In the genomic region with DNA sequence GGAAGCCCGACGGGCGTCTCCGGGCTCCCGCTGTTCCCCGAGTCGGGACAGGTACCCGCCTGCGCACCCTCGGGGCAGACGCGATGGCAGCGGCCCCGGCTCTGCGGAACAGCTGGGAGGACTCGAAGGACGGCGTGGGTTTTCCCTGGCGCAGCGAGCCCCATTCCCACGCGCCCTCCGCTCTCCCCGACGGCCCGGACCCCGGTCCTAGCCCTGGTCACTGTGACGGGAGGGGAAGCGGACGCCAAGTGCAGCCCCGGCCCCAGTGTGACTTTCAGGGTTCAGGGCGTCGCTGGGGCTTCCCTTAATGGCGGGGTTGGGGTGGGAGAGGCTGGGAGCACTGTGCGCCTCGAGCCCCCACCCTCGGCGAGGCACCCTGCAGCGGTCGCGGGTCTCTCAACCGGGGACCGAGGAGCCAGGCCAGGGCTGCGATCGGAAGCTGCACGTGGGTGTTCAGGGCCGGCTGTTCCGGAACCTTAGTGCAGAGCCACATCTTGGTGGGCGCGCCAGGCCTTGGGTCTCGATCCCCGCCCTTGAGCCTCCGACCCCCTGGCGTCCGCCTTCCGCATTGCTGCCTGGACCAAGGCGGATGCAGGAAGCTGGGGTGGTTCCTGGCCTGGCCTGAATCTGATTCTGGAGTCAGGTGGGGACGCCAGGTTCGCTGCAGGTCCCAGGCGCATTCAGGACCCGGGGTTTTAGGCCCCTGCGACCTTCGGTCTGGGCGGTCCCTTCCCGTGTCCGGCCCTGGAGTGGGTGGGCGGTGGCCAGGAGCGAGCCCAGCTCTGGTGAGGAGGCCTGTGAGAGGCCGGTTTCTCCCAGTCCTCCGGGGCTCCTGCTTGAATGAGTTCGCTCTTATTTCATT, we compare ENCODE assay signal across 9 cellular contexts. TPM values are rescaled to one million over a fixed set of nuclear protein-coding genes. Genes with fewer than 3 reads are reported as not detected.
A peak's percentile ranks its signal among the peaks of the same experiment; 100 is the strongest.
DNase-seq lines count a peak whose midpoint lies in the region; ATAC-seq, FAIRE-seq and TF ChIP-seq lines count a peak whose summit lies in the region.
"Had no signal": no experiment of that assay in that cellular context is flagged by ENCODE, and none has a peak within 500 bp of the region (broad histone marks: within the 10 kb centered on the region; RNA-seq: fewer than 3 reads in every experiment).

No MANE protein-coding gene starts in this region.

- H3K36me3 ChIP-seq in bronchial epithelial cell (ENCODE audit: control insufficient read depth, insufficient read depth, low read length) (no peaks in the 10 kb centered on the region), upper lobe of right lung (no peaks in the 10 kb centered on the region)

- H3K27me3 ChIP-seq in bronchial epithelial cell (ENCODE audit: control insufficient read depth, insufficient read depth, low read length) (no peaks in the 10 kb centered on the region), upper lobe of right lung (no peaks in the 10 kb centered on the region)

- DNase-seq in Right ventricle myocardium inferior (ENCODE audit: missing footprints) (peak; percentile 77), cardiac septum (ENCODE audit: low spot score) (no peak), bronchial epithelial cell (ENCODE audit: low read depth) (no peak), memory B cell (ENCODE audit: low spot score in 2 of 2) (peak; percentile 31 to 52), upper lobe of right lung (peak; percentile 82), NCI-H446 (lab: John Stamatoyannopoulos, UW) (no peak), SHP77 treated with DMSO at 0.1 percent for 48 hours (lab: John Stamatoyannopoulos, UW) (no peak)

- no peaks in the 10 kb centered on the region for H3K9me3 Mint-ChIP-seq in memory B cell

- peak overlapping the region; percentile 65 for H3K27ac ChIP-seq in upper lobe of right lung
- H3K27ac ChIP-seq: C4-2B had no signal

- intact Hi-C loops in Right ventricle myocardium inferior (cut with DNase I) (no loop called here), cardiac septum (cut with DNase I) (no loop called here), upper lobe of right lung (cut with DNase I) (no loop called here)

- peak overlapping the region; percentile 18 for H3K4me3 ChIP-seq in bronchial epithelial cell (ENCODE audit: low read depth, low read length)
- H3K4me3 ChIP-seq in upper lobe of right lung = peak overlapping the region; percentile 37

- no peak overlapping the region for H3K27ac Mint-ChIP-seq in memory B cell

- peak overlapping the region; percentile 71 for H3K4me3 Mint-ChIP-seq in memory B cell

- no peaks in the 10 kb centered on the region for H3K4me1 Mint-ChIP-seq in memory B cell

- H3K9me3 ChIP-seq in upper lobe of right lung = no peaks in the 10 kb centered on the region

- peaks cover 13% of the 10 kb centered on the region for H3K4me1 ChIP-seq in upper lobe of right lung

- no peak for FAIRE-seq in bronchial epithelial cell (lab: Jason Lieb, UNC)

- no peaks in the 10 kb centered on the region for H3K36me3 Mint-ChIP-seq in memory B cell

- H3K27me3 Mint-ChIP-seq in memory B cell = no peaks in the 10 kb centered on the region

- peak; percentile 51 for TF ChIP-seq CTCF in bronchial epithelial cell (IDR thresholded peaks at IDR 0.05; ENCODE audit: insufficient read depth, low read length, severe bottlenecking)
- peak; percentile 50 for TF ChIP-seq CTCF in upper lobe of right lung (IDR thresholded peaks at IDR 0.05)

- peak; percentile 38 for ATAC-seq in Right ventricle myocardium inferior
- ATAC-seq in memory B cell (ENCODE audit: low read depth) = peak; percentile 57
- ATAC-seq in upper lobe of right lung = peak; percentile 71
- ATAC-seq in HG03378 (IDR thresholded peaks at IDR 0.05; ENCODE audit: unreplicated experiment) = no peak

RNA-seq across cellular contexts. Expression of a gene that starts 3.5 kb away (rescaled TPM):
- total RNA-seq in Right ventricle myocardium inferior (not detected), cardiac septum (not detected), bronchial epithelial cell (1,636 and 4,049 TPM in 2 replicates), upper lobe of right lung (3.2 TPM)

RNA-seq across cellular contexts. Expression of a gene that starts 19.2 kb away (rescaled TPM):
- total RNA-seq in Right ventricle myocardium inferior (not detected), cardiac septum (not detected), bronchial epithelial cell (11.3 and 406 TPM in 2 replicates), upper lobe of right lung (not detected)

RNA-seq across cellular contexts. Expression of a gene that starts 20.3 kb away (rescaled TPM):
- total RNA-seq in Right ventricle myocardium inferior (0.76 TPM), cardiac septum (0.54 TPM), bronchial epithelial cell (0.64 and 1.1 TPM in 2 replicates), upper lobe of right lung (3.7 TPM)

RNA-seq across cellular contexts. Expression of a gene that starts 39.1 kb away (rescaled TPM):
- total RNA-seq in Right ventricle myocardium inferior (1,308 TPM), cardiac septum (377 TPM), bronchial epithelial cell (44.5 and 51.1 TPM in 2 replicates), upper lobe of right lung (210 TPM)

RNA-seq across cellular contexts. Expression of a gene that starts 48.2 kb away (rescaled TPM):
- total RNA-seq in Right ventricle myocardium inferior (not detected), cardiac septum (1.7 TPM), bronchial epithelial cell (6.6 and 6.8 TPM in 2 replicates), upper lobe of right lung (14.4 TPM)

Comparison
In these comparisons a context has a peak if more than half of its experiments do, and no peak if none do; other contexts are left out.
1. DNase-seq: peak in Right ventricle myocardium inferior (single experiment), memory B cell (2 of 2) and upper lobe of right lung (single experiment); none in cardiac septum (single experiment), bronchial epithelial cell (single experiment), NCI-H446 (0 of 2) and SHP77 treated with DMSO at 0.1 percent for 48 hours (single experiment).
2. RNA of a gene that starts 3.5 kb away (total RNA-seq): 1,636 to 4,049 TPM in bronchial epithelial cell; 3.2 TPM in upper lobe of right lung (single experiment), not detected in Right ventricle myocardium inferior (single experiment) and not detected in cardiac septum (single experiment); every median in the first group is over 100 times any median in the second.